ENCODE assay signal across 15 cellular contexts in genomic region chr12:116361404-116362223, GRCh38.
A peak's percentile ranks its signal among the peaks of the same experiment; 100 is the strongest.
DNase-seq lines count a peak whose midpoint lies in the region; ATAC-seq and TF ChIP-seq lines count a peak whose summit lies in the region.
"Had no signal": no experiment of that assay in that cellular context is flagged by ENCODE, and none has a peak within 500 bp of the region (broad histone marks: within the 10 kb centered on the region; RNA-seq: fewer than 3 reads in every experiment).

No MANE protein-coding gene starts in this region.

- H3K9me3 ChIP-seq in mesenchymal stem cell (ENCODE audit: control insufficient read depth, low read length) (no peaks in the 10 kb centered on the region), sigmoid colon (no peaks in the 10 kb centered on the region), osteoblast (ENCODE audit: low read depth, low read length) (no peaks in the 10 kb centered on the region)
- H3K9me3 ChIP-seq: adrenal gland, right atrium auricular region, thyroid gland had no signal

- peak overlapping the region; percentile 10 for H4K8ac ChIP-seq in mesenchymal stem cell (ENCODE audit: low read length)

- peak; percentile 89 for DNase-seq in DMS53 treated with DMSO at 0.1 percent for 48 hours (lab: John Stamatoyannopoulos, UW; ENCODE audit: unreplicated experiment)
- peak; percentile 20 for DNase-seq in NCI-H345 treated with DMSO at 0.1 percent for 48 hours (lab: John Stamatoyannopoulos, UW; ENCODE audit: unreplicated experiment)
- DNase-seq in mesenchymal stem cell = no peak
- no peak for DNase-seq in sigmoid colon
- DNase-seq in stimulated activated CD4-positive, alpha-beta T cell treated with anti-CD3 and anti-CD28 coated beads, Interleukin-4, amount 100 ng/mL, for 4 hours = no peak
- DNase-seq in retina = no peak
- DNase-seq in osteoblast (ENCODE audit: insufficient read length, low spot score, missing footprints) = no peak
- DNase-seq: activated CD8-positive, alpha-beta memory T cell treated with anti-CD3 and anti-CD28 coated beads, Interleukin-2, amount 50 U/mL, for 48 hours; adrenal gland; COR-L47; cortex of kidney; H9; thyroid gland had no signal

- H3K4me3 ChIP-seq in mesenchymal stem cell (ENCODE audit: insufficient read depth in 1 of 2, low read depth in 1 of 2, low read length in 2 of 2) (no peak overlapping the region), sigmoid colon (no peak overlapping the region), osteoblast (ENCODE audit: insufficient read depth, low read length) (no peak overlapping the region)
- H3K4me3 ChIP-seq: adrenal gland, right atrium auricular region, thyroid gland had no signal

- no peak overlapping the region for H2BK120ac ChIP-seq in mesenchymal stem cell (ENCODE audit: low read depth, low read length)

- H2BK15ac ChIP-seq in mesenchymal stem cell (ENCODE audit: low read depth, poor library complexity, severe bottlenecking) = no peak overlapping the region

- peak; percentile 53 for ATAC-seq in GM19351 (IDR thresholded peaks at IDR 0.05; ENCODE audit: unreplicated experiment)

- no peak overlapping the region for H2AFZ ChIP-seq in mesenchymal stem cell (ENCODE audit: low read depth, low read length)
- no peak overlapping the region for H2AFZ ChIP-seq in osteoblast (ENCODE audit: low read length)

- no peaks in the 10 kb centered on the region for H3K36me3 ChIP-seq in mesenchymal stem cell (ENCODE audit: control insufficient read depth in 1 of 2, insufficient read depth in 2 of 2, low read depth in 1 of 2, low read length in 2 of 2)
- no peaks in the 10 kb centered on the region for H3K36me3 ChIP-seq in sigmoid colon
- H3K36me3 ChIP-seq in osteoblast (ENCODE audit: insufficient read depth, low read length) = no peaks in the 10 kb centered on the region
- H3K36me3 ChIP-seq: adrenal gland, right atrium auricular region, thyroid gland had no signal

- no peak overlapping the region for H2BK5ac ChIP-seq in mesenchymal stem cell (ENCODE audit: low read depth, low read length, poor library complexity, severe bottlenecking)

- no peaks in the 10 kb centered on the region for H3K79me1 ChIP-seq in mesenchymal stem cell (replicated peaks; ENCODE audit: low read length, poor library complexity, severe bottlenecking)

- TF ChIP-seq POLR2A in sigmoid colon (IDR thresholded peaks at IDR 0.05) = no peak

- H3K4me1 ChIP-seq in mesenchymal stem cell (ENCODE audit: control insufficient read depth, insufficient read depth, low read depth, low read length) (peaks cover 4% of the 10 kb centered on the region), sigmoid colon (peaks cover 0 to 27% (median 20%) of the 10 kb centered on the region in 4 donors), osteoblast (ENCODE audit: insufficient read depth, low read length) (peaks cover 16% of the 10 kb centered on the region)

- H3K23ac ChIP-seq in mesenchymal stem cell (ENCODE audit: low read length in 2 of 2) = no peak overlapping the region

- H3K14ac ChIP-seq in mesenchymal stem cell (ENCODE audit: low read length in 2 of 2) = no peak overlapping the region

- no peak overlapping the region for H3K4ac ChIP-seq in mesenchymal stem cell (ENCODE audit: low read depth in 1 of 2, low read length in 2 of 2)

- intact Hi-C loops in sigmoid colon (cut with DNase I) = no loop called here

- H3K79me2 ChIP-seq in osteoblast (ENCODE audit: insufficient read depth, low read length) = no peaks in the 10 kb centered on the region

- H4K91ac ChIP-seq in mesenchymal stem cell (ENCODE audit: low read length) = no peak overlapping the region

- no peak for TF ChIP-seq CTCF in sigmoid colon (IDR thresholded peaks at IDR 0.05)
- no peak for TF ChIP-seq CTCF in osteoblast (IDR thresholded peaks at IDR 0.05; ENCODE audit: extremely low read depth, low read depth, low read length)

- H3K27me3 ChIP-seq in mesenchymal stem cell (ENCODE audit: control insufficient read depth in 1 of 2, insufficient read depth in 1 of 2, low read length in 2 of 2) = no peaks in the 10 kb centered on the region
- no peaks in the 10 kb centered on the region for H3K27me3 ChIP-seq in sigmoid colon
- no peaks in the 10 kb centered on the region for H3K27me3 ChIP-seq in osteoblast (ENCODE audit: insufficient read depth, low read length)
- H3K27me3 ChIP-seq: adrenal gland, right atrium auricular region, thyroid gland had no signal

- H4K20me1 ChIP-seq in osteoblast (ENCODE audit: insufficient read depth, low read length) = no peaks in the 10 kb centered on the region

- no peak for TF ChIP-seq EP300 in sigmoid colon (IDR thresholded peaks at IDR 0.05)

- no peak overlapping the region for H3K4me2 ChIP-seq in mesenchymal stem cell (ENCODE audit: low read length, poor library complexity, severe bottlenecking)
- H3K4me2 ChIP-seq in osteoblast (ENCODE audit: insufficient read depth, low read length) = no peak overlapping the region

- H2BK12ac ChIP-seq in mesenchymal stem cell (ENCODE audit: low read length in 2 of 2) = no peak overlapping the region

- H2AK5ac ChIP-seq in mesenchymal stem cell (ENCODE audit: low read length, severe bottlenecking) = peak overlapping the region; percentile 2

- WGBS in mesenchymal stem cell = 93% methylated on average over 17 of the region's 19 CpGs
- WGBS in sigmoid colon, 2 donors = 67 to 76% methylated on average over 19 of the region's 19 CpGs

- no peak overlapping the region for H3K9ac ChIP-seq in mesenchymal stem cell (ENCODE audit: low read length)

- H3K27ac ChIP-seq in mesenchymal stem cell (ENCODE audit: low read length, poor library complexity, severe bottlenecking) (no peak overlapping the region), sigmoid colon (no peak overlapping the region), osteoblast (ENCODE audit: low read depth, low read length) (no peak overlapping the region)
- H3K27ac ChIP-seq: adrenal gland, right atrium auricular region, thyroid gland had no signal

- H3K18ac ChIP-seq in mesenchymal stem cell (ENCODE audit: low read depth in 1 of 2, low read length in 2 of 2) = peak overlapping the region in 1 of 2 experiments; percentile 37

Comparison
In these comparisons a context has a peak if more than half of its experiments do, and no peak if none do; other contexts are left out.
1. DNase-seq: peak in DMS53 treated with DMSO at 0.1 percent for 48 hours (single experiment) and NCI-H345 treated with DMSO at 0.1 percent for 48 hours (single experiment); none in mesenchymal stem cell (single experiment), sigmoid colon (single experiment), stimulated activated CD4-positive, alpha-beta T cell treated with anti-CD3 and anti-CD28 coated beads, Interleukin-4, amount 100 ng/mL, for 4 hours (0 of 2), retina (single experiment) and osteoblast (single experiment).